In the genomic region with DNA sequence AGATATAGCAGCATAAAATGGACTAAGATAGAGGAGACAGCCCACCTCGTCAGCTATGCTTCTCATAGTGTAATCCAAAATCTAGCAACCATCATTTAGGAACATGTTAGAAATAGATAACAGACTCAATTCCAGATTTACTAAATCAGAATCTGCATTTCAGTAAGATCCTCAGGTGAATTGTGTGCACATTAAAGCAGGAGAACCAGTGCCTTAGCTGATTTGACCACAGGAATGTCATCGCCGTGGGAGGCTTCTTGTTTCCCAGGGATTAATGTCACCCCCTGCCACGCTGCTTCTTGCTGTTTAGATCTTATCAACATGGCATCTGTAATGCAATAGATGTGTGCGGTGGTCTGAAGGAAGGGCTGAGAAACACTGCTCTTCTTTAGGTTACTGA, we compare ENCODE assay signal across 20 cellular contexts.
DNase-seq lines count a peak whose midpoint lies in the region; ATAC-seq, FAIRE-seq and TF ChIP-seq lines count a peak whose summit lies in the region.
"Had no signal": no experiment of that assay in that cellular context is flagged by ENCODE, and none has a peak within 500 bp of the region (broad histone marks: within the 10 kb centered on the region; RNA-seq: fewer than 3 reads in every experiment).

No MANE protein-coding gene starts in this region.

- TF ChIP-seq CTCF in endodermal cell (conservative IDR thresholded peaks at IDR 0.05) = no peak
- no peak for TF ChIP-seq CTCF in right lobe of liver (IDR thresholded peaks at IDR 0.05)

- H3K9me3 Mint-ChIP-seq in endodermal cell = no peaks in the 10 kb centered on the region
- H3K9me3 Mint-ChIP-seq: activated CD4-positive, alpha-beta T cell treated with anti-CD3 and anti-CD28 coated beads, Interleukin-2, amount 10 ng/mL, durations not matched to agents 24 days and 14 days; IgD-negative memory B cell had no signal

- H3K4me1 ChIP-seq in SJCRH30 (peaks cover 44% of the 10 kb centered on the region), endodermal cell (ENCODE audit: control insufficient read depth, insufficient read depth, low read length) (no peaks in the 10 kb centered on the region), right lobe of liver (no peaks in the 10 kb centered on the region)
- H3K4me1 ChIP-seq: BE2C had no signal

- WGBS in endodermal cell (ENCODE audit: insufficient coverage in 1 of 2, insufficient read length in 1 of 2), 2 experiments = 73 to 83% methylated on average over 2 to 5 of the region's 5 CpGs
- WGBS in right lobe of liver (ENCODE audit: insufficient coverage, low coverage, low lambda C conversion rate, missing lambda C conversion rate) = 58% methylated on average over 3 of the region's 5 CpGs

- H3K27ac ChIP-seq in SJCRH30 (no peak overlapping the region), endodermal cell (ENCODE audit: low read depth, low read length) (no peak overlapping the region), right lobe of liver (no peak overlapping the region)
- H3K27ac ChIP-seq: hepatocyte had no signal

- intact Hi-C loops in right lobe of liver (cut with DNase I) = no loop called here

- peaks cover 10% of the 10 kb centered on the region for H3K4me1 Mint-ChIP-seq in endodermal cell
- H3K4me1 Mint-ChIP-seq: activated CD4-positive, alpha-beta T cell treated with anti-CD3 and anti-CD28 coated beads, Interleukin-2, amount 10 ng/mL, durations not matched to agents 24 days and 14 days; IgD-negative memory B cell had no signal

- H3K4me3 Mint-ChIP-seq in endodermal cell = no peak overlapping the region
- H3K4me3 Mint-ChIP-seq: activated CD4-positive, alpha-beta T cell treated with anti-CD3 and anti-CD28 coated beads, Interleukin-2, amount 10 ng/mL, durations not matched to agents 24 days and 14 days; dendritic cell treated with granulocyte-macrophage colony-stimulating factor and Interleukin-4, amounts not matched to agents 40 ng/mL and 50 ng/mL, for 4 days; IgD-negative memory B cell had no signal

- H3K9me3 ChIP-seq in SJCRH30 (replicated peaks) (no peaks in the 10 kb centered on the region), endodermal cell (ENCODE audit: control insufficient read depth, low read length) (no peaks in the 10 kb centered on the region), right lobe of liver (no peaks in the 10 kb centered on the region)
- H3K9me3 ChIP-seq: BE2C had no signal

- no peaks in the 10 kb centered on the region for H3K27me3 Mint-ChIP-seq in endodermal cell (ENCODE audit: insufficient read depth)
- H3K27me3 Mint-ChIP-seq: activated CD4-positive, alpha-beta T cell treated with anti-CD3 and anti-CD28 coated beads, Interleukin-2, amount 10 ng/mL, durations not matched to agents 24 days and 14 days; dendritic cell treated with granulocyte-macrophage colony-stimulating factor and Interleukin-4, amounts not matched to agents 40 ng/mL and 50 ng/mL, for 4 days; IgD-negative memory B cell had no signal

- FAIRE-seq in HTR-8/SVneo (lab: Jason Lieb, UNC) = no peak
- FAIRE-seq: bronchial epithelial cell, islet of Langerhans had no signal

- TF ChIP-seq POLR2A in right lobe of liver (IDR thresholded peaks at IDR 0.05) = no peak

- H3K36me3 ChIP-seq in SJCRH30 = no peaks in the 10 kb centered on the region
- H3K36me3 ChIP-seq in endodermal cell (ENCODE audit: control insufficient read depth, insufficient read depth, low read length) = no peaks in the 10 kb centered on the region
- H3K36me3 ChIP-seq in right lobe of liver = peaks cover 0 to 2% (median 0%) of the 10 kb centered on the region in 4 donors
- H3K36me3 ChIP-seq: BE2C had no signal

- H3K9ac ChIP-seq in endodermal cell (ENCODE audit: extremely low read depth, low read length, poor library complexity, severe bottlenecking) = no peak overlapping the region

- peak; percentile 0 for DNase-seq in HTR-8/SVneo (ENCODE audit: insufficient read length, low spot score)
- DNase-seq in SJCRH30 = peak; percentile 86 to 88
- DNase-seq in endodermal cell = peak; percentile 77
- peak; percentile 13 for DNase-seq in renal cortical epithelial cell (ENCODE audit: low read depth)
- DNase-seq in right lobe of liver = no peak
- no peak for DNase-seq in activated gamma-delta T cell (lab: John Stamatoyannopoulos, UW)
- no peak for DNase-seq in NCI-H69 (lab: John Stamatoyannopoulos, UW)
- DNase-seq: activated CD4-positive, alpha-beta T cell treated with anti-CD3 and anti-CD28 coated beads, Interleukin-2, amount 10 ng/mL, durations not matched to agents 24 days and 14 days; BE2C; NCI-H1930; NCI-H510A; stimulated activated CD4-positive, alpha-beta T cell treated with anti-CD3 and anti-CD28 coated beads, Interleukin-15, amount 100 ng/mL, for 24 hours had no signal

- H3K27me3 ChIP-seq in SJCRH30 (no peaks in the 10 kb centered on the region), endodermal cell (ENCODE audit: control insufficient read depth, insufficient read depth, low read length, poor library complexity, severe bottlenecking) (no peaks in the 10 kb centered on the region), right lobe of liver (no peaks in the 10 kb centered on the region)
- H3K27me3 ChIP-seq: BE2C, hepatocyte had no signal

- no peak for ATAC-seq in right lobe of liver
- ATAC-seq in GM21619 (IDR thresholded peaks at IDR 0.05; ENCODE audit: unreplicated experiment) = no peak
- ATAC-seq: sciatic nerve had no signal

- H3K36me3 Mint-ChIP-seq in endodermal cell (ENCODE audit: low read depth) = no peaks in the 10 kb centered on the region
- H3K36me3 Mint-ChIP-seq: IgD-negative memory B cell had no signal

- H3K4me3 ChIP-seq in SJCRH30 (no peak overlapping the region), endodermal cell (ENCODE audit: low read length) (no peak overlapping the region), right lobe of liver (no peak overlapping the region)
- H3K4me3 ChIP-seq: hepatocyte, lung had no signal

- H3K27ac Mint-ChIP-seq in endodermal cell = no peak overlapping the region
- H3K27ac Mint-ChIP-seq: activated CD4-positive, alpha-beta T cell treated with anti-CD3 and anti-CD28 coated beads, Interleukin-2, amount 10 ng/mL, durations not matched to agents 24 days and 14 days; dendritic cell treated with granulocyte-macrophage colony-stimulating factor and Interleukin-4, amounts not matched to agents 40 ng/mL and 50 ng/mL, for 4 days; IgD-negative memory B cell had no signal

Comparison
In these comparisons a context has a peak if more than half of its experiments do, and no peak if none do; other contexts are left out.
1. DNase-seq: peak in HTR-8/SVneo (single experiment), SJCRH30 (2 of 2), endodermal cell (single experiment) and renal cortical epithelial cell (single experiment); none in right lobe of liver (0 of 3), activated gamma-delta T cell (single experiment) and NCI-H69 (single experiment).